Comparison of ENCODE assay signal across 19 cellular contexts in genomic region chr17:77566151-77566550, GRCh38.
DNase-seq lines count a peak whose midpoint lies in the region; ATAC-seq, FAIRE-seq and TF ChIP-seq lines count a peak whose summit lies in the region.
"Had no signal": no experiment of that assay in that cellular context is flagged by ENCODE, and none has a peak within 500 bp of the region (broad histone marks: within the 10 kb centered on the region; RNA-seq: fewer than 3 reads in every experiment).

No MANE protein-coding gene starts in this region.

- H3K4me3 ChIP-seq in BLaER1 treated with 17β-estradiol and CSF1 and Interleukin-3, amounts not matched to agents 10 nM and 100 nM: peak overlapping the region in 2 of 10 experiments; percentile 22 to 32; a peak in 1 of 20 replicates
- H3K4me3 ChIP-seq in Loucy (ENCODE audit: low read length, poor library complexity, severe bottlenecking) (peak overlapping the region; percentile 15), K562 (no peak overlapping the region), osteoblast (ENCODE audit: insufficient read depth, low read length) (no peak overlapping the region)
- H3K4me3 ChIP-seq: A549 had no signal

- no peak for TF ChIP-seq EP300 in K562 (IDR thresholded peaks at IDR 0.05; ENCODE audit: low read length)

- H3K9me3 Mint-ChIP-seq in activated naive CD8-positive, alpha-beta T cell treated with anti-CD3 and anti-CD28 coated beads for 36 hours: no peaks in the 10 kb centered on the region
- H3K9me3 Mint-ChIP-seq: CD4-positive, CD25-positive, alpha-beta regulatory T cell; HFFc6 had no signal

- no TSS peak for BruUV-seq in K562 (replicated peaks; lab: Mats Ljungman, UMichigan)

- H3K9ac ChIP-seq in BLaER1 treated with 17β-estradiol and CSF1 and Interleukin-3, amounts not matched to agents 10 nM and 100 nM: peak overlapping the region in 2 of 11 experiments; percentile 21 to 23; a peak in 1 of 22 replicates
- H3K9ac ChIP-seq in Loucy (ENCODE audit: low read depth, low read length, poor library complexity, severe bottlenecking) (peak overlapping the region; percentile 47), K562 (ENCODE audit: insufficient read depth in 1 of 2, low read depth in 2 of 2, low read length in 2 of 2) (no peak overlapping the region)

- no peaks in the 10 kb centered on the region for H3K9me1 ChIP-seq in K562 (ENCODE audit: control insufficient read depth, insufficient read depth, low read length)

- H3K79me2 ChIP-seq in Loucy (ENCODE audit: insufficient read depth, low read length) (no peaks in the 10 kb centered on the region), K562 (ENCODE audit: control insufficient read depth, insufficient read depth, low read length) (no peaks in the 10 kb centered on the region), osteoblast (ENCODE audit: insufficient read depth, low read length) (no peaks in the 10 kb centered on the region)

- intact Hi-C loops in K562 (cut with micrococcal nuclease): no loop called here

- DNase-seq in K562 (ENCODE audit: extremely low read depth in 1 of 4, low spot score in 3 of 4) (no peak), osteoblast (ENCODE audit: insufficient read length, low spot score, missing footprints) (peak; percentile 15), cerebellar cortex (ENCODE audit: low spot score) (no peak)
- DNase-seq in activated naive CD8-positive, alpha-beta T cell treated with anti-CD3 and anti-CD28 coated beads for 36 hours: no peak
- DNase-seq: CD4-positive, CD25-positive, alpha-beta regulatory T cell; DMS79; HFFc6; NCI-H1092 treated with DMSO at 0.1 percent for 48 hours; NCI-H2081 treated with DMSO at 0.1 percent for 48 hours; NCI-H2227 treated with DMSO at 0.1 percent for 48 hours; NCI-H510A treated with DMSO at 0.1 percent for 48 hours; NCI-H748 treated with DMSO at 0.1 percent for 48 hours had no signal

- no peak overlapping the region for H2AFZ ChIP-seq in Loucy (ENCODE audit: low read length)
- no peak overlapping the region for H2AFZ ChIP-seq in K562 (ENCODE audit: low read depth, low read length)
- no peak overlapping the region for H2AFZ ChIP-seq in osteoblast (ENCODE audit: low read length)

- in situ Hi-C loops in K562 (cut with MboI): no loop called here

- peaks cover 0 to 7% (median 0%) of the 10 kb centered on the region in 11 experiments; a peak in 1 of 22 replicates for H3K36me3 ChIP-seq in BLaER1 treated with 17β-estradiol and CSF1 and Interleukin-3, amounts not matched to agents 10 nM and 100 nM
- H3K36me3 ChIP-seq in Loucy (ENCODE audit: insufficient read depth, low read length) (no peaks in the 10 kb centered on the region), K562 (ENCODE audit: control insufficient read depth, insufficient read depth, low read length) (no peaks in the 10 kb centered on the region), osteoblast (ENCODE audit: insufficient read depth, low read length) (no peaks in the 10 kb centered on the region)

- no peak for TF ChIP-seq POLR2A in K562 (conservative IDR thresholded peaks at IDR 0.05)

- no peak for TF ChIP-seq CTCF in Loucy (conservative IDR thresholded peaks at IDR 0.05; ENCODE audit: low read length)
- no peak for TF ChIP-seq CTCF in K562 (IDR thresholded peaks at IDR 0.05 in 2 of 3, conservative IDR thresholded peaks at IDR 0.05 in 1 of 3; ENCODE audit: insufficient read depth in 2 of 3, low read depth in 1 of 3, low read length in 3 of 3)
- TF ChIP-seq CTCF in osteoblast (IDR thresholded peaks at IDR 0.05; ENCODE audit: extremely low read depth, low read depth, low read length): no peak

- H3K36me3 Mint-ChIP-seq in activated naive CD8-positive, alpha-beta T cell treated with anti-CD3 and anti-CD28 coated beads for 36 hours: no peaks in the 10 kb centered on the region
- H3K36me3 Mint-ChIP-seq: CD4-positive, CD25-positive, alpha-beta regulatory T cell had no signal

- H3K27me3 ChIP-seq in BLaER1 treated with 17β-estradiol and CSF1 and Interleukin-3, amounts not matched to agents 10 nM and 100 nM: peaks cover 0 to 4% (median 0%) of the 10 kb centered on the region in 11 experiments; a peak in 2 of 22 replicates
- H3K27me3 ChIP-seq in Loucy (ENCODE audit: insufficient read depth, low read length, poor library complexity, severe bottlenecking) (no peaks in the 10 kb centered on the region), K562 (ENCODE audit: control insufficient read depth in 2 of 2, insufficient read depth in 2 of 2, low read length in 2 of 2) (peaks cover 25 to 57% of the 10 kb centered on the region in 2 experiments), osteoblast (ENCODE audit: insufficient read depth, low read length) (peaks cover 9% of the 10 kb centered on the region)

- CTCF ChIA-PET in K562 (lab: Yijun Ruan, JAX; ENCODE audit: low intra/inter-chr PET ratio): no interaction called here

- H3K27ac ChIP-seq in BLaER1 treated with 17β-estradiol and CSF1 and Interleukin-3, amounts not matched to agents 10 nM and 100 nM: peak overlapping the region in 8 of 11 experiments; percentile 15 to 62 (median 32); a peak in 13 of 22 replicates
- no peak overlapping the region for H3K27ac ChIP-seq in K562 (ENCODE audit: extremely low read depth, low read depth, low read length)
- H3K27ac ChIP-seq in osteoblast (ENCODE audit: low read depth, low read length): no peak overlapping the region
- H3K27ac ChIP-seq: A549 had no signal

- no peaks in the 10 kb centered on the region for H3K4me1 Mint-ChIP-seq in activated naive CD8-positive, alpha-beta T cell treated with anti-CD3 and anti-CD28 coated beads for 36 hours
- H3K4me1 Mint-ChIP-seq: B cell had no signal

- WGBS in K562 (ENCODE audit: insufficient coverage, low coverage, missing lambda C conversion rate): 6% methylated on average over 7 of the region's 7 CpGs

- no peak for TF ChIP-seq RAD21 in K562 (CRISPR knock-in tag; conservative IDR thresholded peaks at IDR 0.05 in 1 of 2, IDR thresholded peaks at IDR 0.05 in 1 of 2)

- H4K20me1 ChIP-seq in BLaER1 treated with 17β-estradiol and CSF1 and Interleukin-3, amounts not matched to agents 10 nM and 100 nM: no peaks in the 10 kb centered on the region
- H4K20me1 ChIP-seq in Loucy (ENCODE audit: insufficient read depth, low read length, poor library complexity, severe bottlenecking): no peaks in the 10 kb centered on the region
- H4K20me1 ChIP-seq in K562 (replicated peaks; ENCODE audit: control insufficient read depth, insufficient read depth, low read length): peaks cover 9% of the 10 kb centered on the region
- H4K20me1 ChIP-seq in osteoblast (ENCODE audit: insufficient read depth, low read length): no peaks in the 10 kb centered on the region

- H3K4me2 ChIP-seq in BLaER1 treated with 17β-estradiol and CSF1 and Interleukin-3, amounts not matched to agents 10 nM and 100 nM: peak overlapping the region; percentile 27 to 73 (median 54)
- peak overlapping the region; percentile 24 for H3K4me2 ChIP-seq in Loucy (ENCODE audit: low read depth, low read length, poor library complexity, severe bottlenecking)
- no peak overlapping the region for H3K4me2 ChIP-seq in K562 (ENCODE audit: insufficient read depth, low read length)
- H3K4me2 ChIP-seq in osteoblast (ENCODE audit: insufficient read depth, low read length): no peak overlapping the region
- H3K4me2 ChIP-seq: A549 had no signal

- H3K27me3 Mint-ChIP-seq in activated naive CD8-positive, alpha-beta T cell treated with anti-CD3 and anti-CD28 coated beads for 36 hours: peaks cover 4% of the 10 kb centered on the region

- no peak overlapping the region for H3K27ac Mint-ChIP-seq in activated naive CD8-positive, alpha-beta T cell treated with anti-CD3 and anti-CD28 coated beads for 36 hours
- H3K27ac Mint-ChIP-seq: B cell, HFFc6 had no signal

- POLR2A ChIA-PET in K562 (lab: Yijun Ruan, JAX): no interaction called here

- no peaks in the 10 kb centered on the region for H3K9me2 ChIP-seq in Loucy (replicated peaks; ENCODE audit: low read depth, low read length)

- no peak overlapping the region for H3K4me3 Mint-ChIP-seq in activated naive CD8-positive, alpha-beta T cell treated with anti-CD3 and anti-CD28 coated beads for 36 hours
- H3K4me3 Mint-ChIP-seq: B cell; CD4-positive, CD25-positive, alpha-beta regulatory T cell; HFFc6 had no signal

- no peak for FAIRE-seq in K562 (lab: Jason Lieb, UNC)
- FAIRE-seq: A549, H54 had no signal

- H3K9me3 ChIP-seq in BLaER1 treated with 17β-estradiol and CSF1 and Interleukin-3, amounts not matched to agents 10 nM and 100 nM (replicated peaks in 1 of 11): peaks cover 0 to 13% (median 0%) of the 10 kb centered on the region in 11 experiments; a peak in 1 of 22 replicates
- H3K9me3 ChIP-seq in Loucy (ENCODE audit: insufficient read depth, low read depth, low read length): no peaks in the 10 kb centered on the region
- H3K9me3 ChIP-seq in K562 (replicated peaks; ENCODE audit: control insufficient read depth, insufficient read depth, low read depth, low read length): no peaks in the 10 kb centered on the region
- H3K9me3 ChIP-seq in osteoblast (ENCODE audit: low read depth, low read length): no peaks in the 10 kb centered on the region
- H3K9me3 ChIP-seq: A549 had no signal

- peaks cover 20 to 65% (median 56%) of the 10 kb centered on the region in 10 experiments for H3K4me1 ChIP-seq in BLaER1 treated with 17β-estradiol and CSF1 and Interleukin-3, amounts not matched to agents 10 nM and 100 nM
- H3K4me1 ChIP-seq in Loucy (ENCODE audit: insufficient read depth, low read length, poor library complexity, severe bottlenecking) (peaks cover 55% of the 10 kb centered on the region), K562 (replicated peaks in 1 of 2; ENCODE audit: control insufficient read depth in 2 of 2, insufficient read depth in 2 of 2, low read length in 2 of 2) (peaks cover 4 to 7% of the 10 kb centered on the region in 2 experiments; a peak in 4 of 5 replicates), osteoblast (ENCODE audit: insufficient read depth, low read length) (no peaks in the 10 kb centered on the region)
- H3K4me1 ChIP-seq: A549 had no signal

- ATAC-seq in K562 (peak; percentile 42; the same call in 1 of the 3 replicates), HG02571 (IDR thresholded peaks at IDR 0.05; ENCODE audit: unreplicated experiment) (no peak)
- ATAC-seq: A549, Panc1 had no signal

- H3F3A ChIP-seq in Loucy (ENCODE audit: low read depth): peaks cover 17% of the 10 kb centered on the region

TF ChIP-seq in K562, 482 proteins besides CTCF, POLR2A, EP300 and RAD21 (continues in another document):
- TF ChIP-seq GATAD2B (IDR thresholded peaks at IDR 0.05; ENCODE audit: borderline replicate concordance) (no peak), MCM5 (IDR thresholded peaks at IDR 0.05; ENCODE audit: low read depth) (no peak), NFIX (CRISPR knock-in tag; IDR thresholded peaks at IDR 0.05; ENCODE audit: low read depth) (no peak), TAL1 (IDR thresholded peaks at IDR 0.05) (no peak), POLR2B (IDR thresholded peaks at IDR 0.05; ENCODE audit: low read depth, partially characterized antibody) (no peak), CREBBP (IDR thresholded peaks at IDR 0.05; ENCODE audit: low read depth, low read length) (no peak)

Comparison
In these comparisons a context has a peak if more than half of its experiments do, and no peak if none do; other contexts are left out.
1. H3K27ac ChIP-seq: peak in BLaER1 treated with 17β-estradiol and CSF1 and Interleukin-3, amounts not matched to agents 10 nM and 100 nM (8 of 11); none in K562 (single experiment) and osteoblast (single experiment).
2. H3K4me2 ChIP-seq: peak in BLaER1 treated with 17β-estradiol and CSF1 and Interleukin-3, amounts not matched to agents 10 nM and 100 nM (11 of 11) and Loucy (single experiment); none in K562 (single experiment) and osteoblast (single experiment).